In genomic region chr6:41966214-41966920, GRCh38 we compare ENCODE assay signal across 13 cellular contexts. TPM values are rescaled to one million over a fixed set of nuclear protein-coding genes. Genes with fewer than 3 reads are reported as not detected.
DNase-seq lines count a peak whose midpoint lies in the region; ATAC-seq and TF ChIP-seq lines count a peak whose summit lies in the region.
"Had no signal": no experiment of that assay in that cellular context is flagged by ENCODE, and none has a peak within 500 bp of the region (broad histone marks: within the 10 kb centered on the region; RNA-seq: fewer than 3 reads in every experiment).

No MANE protein-coding gene starts in this region.

- H3K4me1 Mint-ChIP-seq in activated T-cell treated with anti-CD3 and anti-CD28 coated beads, Interleukin-2, amount 50 U/mL, for 4 hours (ENCODE audit: low read depth), result peaks cover 81% of the 10 kb centered on the region
- H3K4me1 Mint-ChIP-seq in effector memory CD8-positive, alpha-beta T cell (ENCODE audit: low read depth in 2 of 2), result peaks cover 46 to 70% of the 10 kb centered on the region in 2 donors

- ATAC-seq in activated T-cell treated with anti-CD3 and anti-CD28 coated beads, Interleukin-2, amount 50 U/mL, for 4 hours, result no peak
- ATAC-seq in RWPE2 (ENCODE audit: low read depth) (no peak), foreskin keratinocyte (peak; percentile 27), GM21528 (IDR thresholded peaks at IDR 0.05; ENCODE audit: low FRiP score, unreplicated experiment) (no peak)
- ATAC-seq in effector memory CD8-positive, alpha-beta T cell (replicated peaks), result no peak
- ATAC-seq: mucosa of descending colon had no signal

- peaks cover 7% of the 10 kb centered on the region for H3F3A ChIP-seq in smooth muscle cell (ENCODE audit: low read depth)

- H3K4me3 Mint-ChIP-seq in activated T-cell treated with anti-CD3 and anti-CD28 coated beads, Interleukin-2, amount 50 U/mL, for 4 hours, result no peak overlapping the region
- H3K4me3 Mint-ChIP-seq in effector memory CD8-positive, alpha-beta T cell, result no peak overlapping the region
- H3K4me3 Mint-ChIP-seq: T-helper 1 cell treated with Interleukin-12 subunit alpha and Interleukin-12 subunit beta and Interleukin-4 antibody, amounts not matched to agents 30 μg/mL and 1 μg/mL, for 36 hours had no signal

- H3K36me3 ChIP-seq in RWPE2 (ENCODE audit: low read depth) (no peaks in the 10 kb centered on the region), smooth muscle cell (ENCODE audit: low read depth) (no peaks in the 10 kb centered on the region)
- H3K36me3 ChIP-seq: ascending aorta, tibial artery had no signal

- peak; percentile 1 for DNase-seq in activated T-cell treated with anti-CD3 and anti-CD28 coated beads, Interleukin-2, amount 50 U/mL, for 1 hour
- DNase-seq in activated T-cell treated with anti-CD3 and anti-CD28 coated beads, Interleukin-2, amount 50 U/mL, for 4 hours, result no peak
- DNase-seq in RWPE2 (ENCODE audit: low spot score) (no peak), foreskin keratinocyte (no peak), smooth muscle cell (lab: John Stamatoyannopoulos, UW; ENCODE audit: unreplicated experiment) (no peak), mucosa of gallbladder (ENCODE audit: low spot score) (no peak)
- DNase-seq in effector memory CD8-positive, alpha-beta T cell, result no peak
- DNase-seq: mucosa of descending colon, tibial artery had no signal

- no peak overlapping the region for H3K9ac ChIP-seq in smooth muscle cell (ENCODE audit: low read depth)

- 59% methylated on average over 5 of the region's 5 CpGs for WGBS in smooth muscle cell (ENCODE audit: low lambda C conversion rate)

- TF ChIP-seq CTCF in RWPE2 (IDR thresholded peaks at IDR 0.05; ENCODE audit: poor library complexity, severe bottlenecking) (no peak), foreskin keratinocyte (conservative IDR thresholded peaks at IDR 0.05) (no peak), smooth muscle cell (IDR thresholded peaks at IDR 0.05; ENCODE audit: borderline replicate concordance, insufficient read depth, poor library complexity, severe bottlenecking) (no peak)

- peaks cover 31% of the 10 kb centered on the region for H3K4me1 ChIP-seq in RWPE2 (ENCODE audit: insufficient read depth, poor library complexity, severe bottlenecking)
- H3K4me1 ChIP-seq in foreskin keratinocyte, result peaks cover 17% of the 10 kb centered on the region
- peaks cover 7% of the 10 kb centered on the region for H3K4me1 ChIP-seq in smooth muscle cell (ENCODE audit: low read depth)
- H3K4me1 ChIP-seq: ascending aorta, tibial artery had no signal

- H3K27me3 ChIP-seq in RWPE2 (ENCODE audit: insufficient read depth, poor library complexity, severe bottlenecking) (no peaks in the 10 kb centered on the region), foreskin keratinocyte (no peaks in the 10 kb centered on the region), smooth muscle cell (ENCODE audit: low read depth) (no peaks in the 10 kb centered on the region)
- H3K27me3 ChIP-seq: ascending aorta, hepatocyte, tibial artery had no signal

- no peak overlapping the region for H3K4me2 ChIP-seq in smooth muscle cell
- H3K4me2 ChIP-seq: hepatocyte had no signal

- H3K9me3 Mint-ChIP-seq in activated T-cell treated with anti-CD3 and anti-CD28 coated beads, Interleukin-2, amount 50 U/mL, for 4 hours, result no peaks in the 10 kb centered on the region
- H3K9me3 Mint-ChIP-seq in effector memory CD8-positive, alpha-beta T cell, result no peaks in the 10 kb centered on the region
- H3K9me3 Mint-ChIP-seq: T-helper 1 cell treated with Interleukin-12 subunit alpha and Interleukin-12 subunit beta and Interleukin-4 antibody, amounts not matched to agents 30 μg/mL and 1 μg/mL, for 36 hours had no signal

- H3K27ac ChIP-seq in RWPE2 (ENCODE audit: poor library complexity, severe bottlenecking) (peak overlapping the region; percentile 79), foreskin keratinocyte (no peak overlapping the region), smooth muscle cell (ENCODE audit: low read depth) (peak overlapping the region; percentile 80)
- H3K27ac ChIP-seq: ascending aorta, tibial artery had no signal

- peaks cover 24% of the 10 kb centered on the region for H3K36me3 Mint-ChIP-seq in activated T-cell treated with anti-CD3 and anti-CD28 coated beads, Interleukin-2, amount 50 U/mL, for 4 hours (ENCODE audit: insufficient read depth)
- H3K36me3 Mint-ChIP-seq in effector memory CD8-positive, alpha-beta T cell (ENCODE audit: insufficient read depth), result peaks cover 6% of the 10 kb centered on the region

- no peak overlapping the region for H2AFZ ChIP-seq in smooth muscle cell (ENCODE audit: low read depth)
- H2AFZ ChIP-seq: hepatocyte had no signal

- H3K9me3 ChIP-seq in RWPE2 (ENCODE audit: severe bottlenecking) (no peaks in the 10 kb centered on the region), smooth muscle cell (replicated peaks; ENCODE audit: low read depth) (no peaks in the 10 kb centered on the region)
- H3K9me3 ChIP-seq: ascending aorta, mucosa of descending colon, tibial artery had no signal

- no peaks in the 10 kb centered on the region for H3K27me3 Mint-ChIP-seq in activated T-cell treated with anti-CD3 and anti-CD28 coated beads, Interleukin-2, amount 50 U/mL, for 4 hours (ENCODE audit: low read depth)
- H3K27me3 Mint-ChIP-seq in effector memory CD8-positive, alpha-beta T cell, result no peaks in the 10 kb centered on the region

- H3K79me2 ChIP-seq in smooth muscle cell (ENCODE audit: low read depth), result no peaks in the 10 kb centered on the region
- H3K79me2 ChIP-seq: hepatocyte had no signal

- no peaks in the 10 kb centered on the region for H4K20me1 ChIP-seq in smooth muscle cell (ENCODE audit: low read depth)

- peak overlapping the region in 1 of 2 donors; percentile 73 for H3K27ac Mint-ChIP-seq in effector memory CD8-positive, alpha-beta T cell
- H3K27ac Mint-ChIP-seq: T-helper 1 cell treated with Interleukin-12 subunit alpha and Interleukin-12 subunit beta and Interleukin-4 antibody, amounts not matched to agents 30 μg/mL and 1 μg/mL, for 36 hours had no signal

- H3K4me3 ChIP-seq in RWPE2 (ENCODE audit: severe bottlenecking) (no peak overlapping the region), smooth muscle cell (no peak overlapping the region)
- H3K4me3 ChIP-seq: ascending aorta, hepatocyte, mucosa of descending colon, tibial artery had no signal

RNA-seq across cellular contexts. Expression of gene CCND3, which starts 24.8 kb away (rescaled TPM):
- 100 to 1,000 TPM; 424 to 518 (median 474) TPM for total RNA-seq in activated T-cell treated with anti-CD3 and anti-CD28 coated beads, Interleukin-2, amount 50 U/mL, for 4 hours
- total RNA-seq in foreskin keratinocyte (67.5 and 73.4 TPM in 2 replicates), smooth muscle cell (31.5 and 48.0 TPM in 2 replicates), mucosa of gallbladder (103 TPM)
- polyA plus RNA-seq in foreskin keratinocyte (77.0 and 78.6 TPM in 2 replicates), smooth muscle cell (84.2 and 107 TPM in 2 replicates)

RNA-seq across cellular contexts. Expression of gene BYSL, which starts 45.1 kb away (rescaled TPM):
- 100 to 1,000 TPM; 128 to 140 (median 139) TPM for total RNA-seq in activated T-cell treated with anti-CD3 and anti-CD28 coated beads, Interleukin-2, amount 50 U/mL, for 4 hours
- 29.2 and 35.2 TPM in 2 replicates for total RNA-seq in foreskin keratinocyte
- 34.8 and 39.2 TPM in 2 replicates for polyA plus RNA-seq in foreskin keratinocyte
- total RNA-seq in smooth muscle cell, result 10.8 and 11.4 TPM in 2 replicates
- 23.8 and 26.2 TPM in 2 replicates for polyA plus RNA-seq in smooth muscle cell
- total RNA-seq in mucosa of gallbladder, result 9.6 TPM

RNA-seq across cellular contexts. Expression of gene MED20, which starts 45.4 kb away (rescaled TPM):
- total RNA-seq in activated T-cell treated with anti-CD3 and anti-CD28 coated beads, Interleukin-2, amount 50 U/mL, for 4 hours, result 10 to 100 TPM; 13.1 to 16.6 (median 16.3) TPM
- total RNA-seq in foreskin keratinocyte, result 30.2 and 33.2 TPM in 2 replicates
- 16.3 and 17.5 TPM in 2 replicates for polyA plus RNA-seq in foreskin keratinocyte
- total RNA-seq in smooth muscle cell, result 13.2 and 13.4 TPM in 2 replicates
- polyA plus RNA-seq in smooth muscle cell, result 14.0 and 14.9 TPM in 2 replicates
- 26.7 TPM for total RNA-seq in mucosa of gallbladder
